19 cellular contexts compared by ENCODE assay signal in the genomic region with DNA sequence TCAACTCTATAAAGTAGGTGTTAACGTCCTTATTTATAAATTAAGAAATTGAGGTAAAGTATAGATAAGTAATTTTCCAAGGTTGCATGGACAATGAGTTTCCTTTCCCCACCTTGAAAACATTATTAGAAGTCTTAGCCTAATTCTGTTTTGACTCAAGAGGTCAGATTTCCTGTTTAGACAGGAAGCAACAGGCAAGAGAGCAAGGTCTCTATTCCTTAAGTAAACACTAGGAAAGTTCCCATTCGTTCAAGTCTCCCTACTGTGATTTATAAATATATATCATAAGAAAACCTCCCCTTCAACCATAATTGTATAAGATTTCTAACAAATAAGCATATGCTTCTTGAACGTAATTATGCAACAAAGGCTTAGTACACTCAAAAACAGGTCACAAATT.
"Had no signal": no experiment of that assay in that cellular context is flagged by ENCODE, and none has a peak within 500 bp of the region (broad histone marks: within the 10 kb centered on the region; RNA-seq: fewer than 3 reads in every experiment).

No MANE protein-coding gene starts in this region.

- H3K36me3 ChIP-seq: pancreas had no signal

- ATAC-seq: activated CD8-positive, alpha-beta T cell treated with anti-CD3 and anti-CD28 coated beads for 36 hours; activated naive CD4-positive, alpha-beta T cell treated with anti-CD3 and anti-CD28 coated beads, Interleukin-2, amount 50 U/mL, for 72 hours; activated T-cell treated with anti-CD3 and anti-CD28 coated beads, Interleukin-2, amount 50 U/mL, for 72 hours; left colon; pancreas had no signal

- H3K27me3 Mint-ChIP-seq: activated B cell treated with CpG ODN at 0.5 μM for 24 hours; activated CD8-positive, alpha-beta T cell treated with anti-CD3 and anti-CD28 coated beads for 36 hours had no signal

- FAIRE-seq: islet of Langerhans, pancreas had no signal

- H3K4me3 Mint-ChIP-seq: activated B cell treated with CpG ODN at 0.5 μM for 24 hours; activated CD8-positive, alpha-beta T cell treated with anti-CD3 and anti-CD28 coated beads for 36 hours; activated T-cell treated with anti-CD3 and anti-CD28 coated beads, Interleukin-2, amount 50 U/mL, for 72 hours; nephron; T-helper 2 cell treated with Interferon-gamma antibody and Interleukin-4, amounts not matched to agents 5 μg/mL and 100 μg/mL, for 36 hours had no signal

- H3K4me3 ChIP-seq: coronary artery, esophagus muscularis mucosa, pancreas, right atrium auricular region, suprapubic skin, tibial nerve had no signal

- H3K27ac Mint-ChIP-seq: activated B cell treated with CpG ODN at 0.5 μM for 24 hours; activated CD8-positive, alpha-beta T cell treated with anti-CD3 and anti-CD28 coated beads for 36 hours; activated naive CD4-positive, alpha-beta T cell treated with anti-CD3 and anti-CD28 coated beads, Interleukin-2, amount 50 U/mL, for 72 hours; T-helper 2 cell treated with Interferon-gamma antibody and Interleukin-4, amounts not matched to agents 5 μg/mL and 100 μg/mL, for 36 hours had no signal

- DNase-seq: activated B cell treated with CpG ODN at 0.5 μM for 24 hours; activated CD4-positive, alpha-beta T cell treated with anti-CD3 and anti-CD28 coated beads, Interleukin-2, amount 50 U/mL, for 1 hour; activated CD8-positive, alpha-beta T cell treated with anti-CD3 and anti-CD28 coated beads for 36 hours; activated naive CD4-positive, alpha-beta T cell; activated T-cell treated with anti-CD3 and anti-CD28 coated beads, Interleukin-2, amount 50 U/mL, for 72 hours; left colon; pancreas; stimulated activated CD4-positive, alpha-beta T cell treated with anti-CD3 and anti-CD28 coated beads, Interleukin-15, amount 100 ng/mL, for 24 hours; stimulated activated naive CD4-positive, alpha-beta T cell; T-helper 1 cell had no signal

- H3K9me3 ChIP-seq: esophagus muscularis mucosa, pancreas, right atrium auricular region, suprapubic skin had no signal

- H3K27me3 ChIP-seq: esophagus muscularis mucosa, pancreas, right atrium auricular region, suprapubic skin, tibial nerve had no signal

- H3K9me3 Mint-ChIP-seq: activated B cell treated with CpG ODN at 0.5 μM for 24 hours; activated CD8-positive, alpha-beta T cell treated with anti-CD3 and anti-CD28 coated beads for 36 hours; activated naive CD4-positive, alpha-beta T cell treated with anti-CD3 and anti-CD28 coated beads, Interleukin-2, amount 50 U/mL, for 72 hours; activated T-cell treated with anti-CD3 and anti-CD28 coated beads, Interleukin-2, amount 50 U/mL, for 72 hours; T-helper 2 cell treated with Interferon-gamma antibody and Interleukin-4, amounts not matched to agents 5 μg/mL and 100 μg/mL, for 36 hours had no signal

- H3K27ac ChIP-seq: coronary artery, esophagus muscularis mucosa, pancreas, suprapubic skin had no signal
